Comparison of ENCODE assay signal across 8 cellular contexts in genomic region chr2:182715896-182716664, GRCh38. TPM values are rescaled to one million over a fixed set of nuclear protein-coding genes. Genes with fewer than 3 reads are reported as not detected.
DNase-seq lines count a peak whose midpoint lies in the region; ATAC-seq and TF ChIP-seq lines count a peak whose summit lies in the region.

Gene DNAJC10, plus strand, starts transcription at chr2:182716257. Its CDS starts 1,830 bp downstream, at chr2:182718087.

- no peaks in the 10 kb centered on the region for H3K36me3 Mint-ChIP-seq in type B pancreatic cell

- H3K4me3 Mint-ChIP-seq in type B pancreatic cell = no peak within 1 kb of the TSS

- H3F3A ChIP-seq in SU-DHL-6 (ENCODE audit: insufficient read depth) = peaks cover 36% of the 10 kb centered on the region

- no peaks in the 10 kb centered on the region for H3K27me3 Mint-ChIP-seq in type B pancreatic cell

- H3K9me3 ChIP-seq in SU-DHL-6 (ENCODE audit: insufficient read depth, low read length) (no peaks in the 10 kb centered on the region), adipocyte (ENCODE audit: control insufficient read depth, low read length) (no peaks in the 10 kb centered on the region)

- H3K4me3 ChIP-seq in SU-DHL-6 (ENCODE audit: insufficient read depth, low read length, poor library complexity, severe bottlenecking) = peak within 1 kb of the TSS; percentile 78
- H3K4me3 ChIP-seq in adipocyte (ENCODE audit: low read length) = peak within 1 kb of the TSS; percentile 100

- H3K27me3 ChIP-seq in SU-DHL-6 (ENCODE audit: low read length) = no peaks in the 10 kb centered on the region
- H3K27me3 ChIP-seq in adipocyte (replicated peaks; ENCODE audit: control insufficient read depth, insufficient read depth, low read length) = no peaks in the 10 kb centered on the region

- H3K4me2 ChIP-seq in SU-DHL-6 (ENCODE audit: low read depth, low read length, poor library complexity, severe bottlenecking) = peak within 1 kb of the TSS; percentile 98

- intact Hi-C loops in cardiac septum (cut with DNase I) = no loop called here

- peak within 1 kb of the TSS; percentile 83 for H3K9ac ChIP-seq in SU-DHL-6 (ENCODE audit: low read length)
- H3K9ac ChIP-seq in adipocyte (ENCODE audit: low read length) = peak within 1 kb of the TSS; percentile 97

- no peaks in the 10 kb centered on the region for H3K4me1 Mint-ChIP-seq in type B pancreatic cell (ENCODE audit: unreplicated experiment)

- peak; percentile 87 for ATAC-seq in HG02588 (IDR thresholded peaks at IDR 0.05; ENCODE audit: unreplicated experiment)

- peaks cover 22% of the 10 kb centered on the region for H3K4me1 ChIP-seq in adipocyte (ENCODE audit: control insufficient read depth, insufficient read depth, low read length)

- peak within 1 kb of the TSS; percentile 98 for H3K27ac ChIP-seq in SU-DHL-6 (ENCODE audit: low read depth, low read length)

- peak; percentile 88 for TF ChIP-seq POLR2A in GM10847 (IDR thresholded peaks at IDR 0.05; ENCODE audit: extremely low read depth, insufficient read length)

- no peak within 1 kb of the TSS for H3K27ac Mint-ChIP-seq in type B pancreatic cell

- peak; percentile 65 for DNase-seq in NCI-H1048 (lab: John Stamatoyannopoulos, UW)
- peak; percentile 97 for DNase-seq in adipocyte (ENCODE audit: low read depth)
- peak; percentile 96 for DNase-seq in cardiac septum (ENCODE audit: low spot score)
- peak; percentile 90 for DNase-seq in pons (ENCODE audit: low spot score)
- peak; percentile 88 for DNase-seq in type B pancreatic cell (ENCODE audit: extremely low spot score, unreplicated experiment)

- peak within 1 kb of the TSS; percentile 83 for H2AFZ ChIP-seq in SU-DHL-6 (ENCODE audit: low read depth, low read length, severe bottlenecking)

- no peaks in the 10 kb centered on the region for H3K9me2 ChIP-seq in SU-DHL-6 (replicated peaks; ENCODE audit: insufficient read depth, low read length)

- H3K36me3 ChIP-seq in SU-DHL-6 (ENCODE audit: low read length) = peaks cover 20% of the 10 kb centered on the region
- H3K36me3 ChIP-seq in adipocyte (ENCODE audit: control insufficient read depth, insufficient read depth, low read length, severe bottlenecking) = peaks cover 12% of the 10 kb centered on the region

- TF ChIP-seq CTCF in SU-DHL-6 (IDR thresholded peaks at IDR 0.05; ENCODE audit: insufficient read depth, low read length, poor library complexity, severe bottlenecking) (no peak), type B pancreatic cell (conservative IDR thresholded peaks at IDR 0.05) (peak; percentile 8)

- no peaks in the 10 kb centered on the region for H3K9me3 Mint-ChIP-seq in type B pancreatic cell

- peaks cover 37% of the 10 kb centered on the region for H3K79me2 ChIP-seq in SU-DHL-6 (ENCODE audit: insufficient read depth, low read length)

- no peaks in the 10 kb centered on the region for H4K20me1 ChIP-seq in SU-DHL-6 (ENCODE audit: low read depth, low read length)

RNA-seq across cellular contexts. Expression of gene DNAJC10, which starts in this region (rescaled TPM):
- total RNA-seq in cardiac septum (47.2 TPM), type B pancreatic cell (ENCODE audit: low replicate concordance) (68.0 and 110 TPM in 2 replicates)

Comparison
In these comparisons a context has a peak if more than half of its experiments do, and no peak if none do; other contexts are left out.
1. Peak in every context shown above with its lines: DNase-seq, ATAC-seq, H3K4me3 ChIP-seq and H3K27ac ChIP-seq.